Comparison of ENCODE assay signal across 1 cellular context in genomic region chr11:1041936-1042608, GRCh38.
TF ChIP-seq lines count a peak whose summit lies in the region.

No MANE protein-coding gene starts in this region.

TF ChIP-seq in K562, 482 proteins besides CTCF, POLR2A, EP300 and RAD21 (continued from another document and continues in another):
- TF ChIP-seq ZNF197 (CRISPR knock-in tag; IDR thresholded peaks at IDR 0.05; ENCODE audit: low read depth) (no peak), BCOR (IDR thresholded peaks at IDR 0.05) (no peak), TBL1XR1 (IDR thresholded peaks at IDR 0.05; ENCODE audit: low read length in 2 of 2) (no peak), SIX5 (IDR thresholded peaks at IDR 0.05; ENCODE audit: borderline replicate concordance in 1 of 2, insufficient read depth in 1 of 2, low read depth in 1 of 2, low read length in 2 of 2) (no peak), ZSCAN29 (IDR thresholded peaks at IDR 0.05) (no peak), HBP1 (CRISPR knock-in tag; IDR thresholded peaks at IDR 0.05) (no peak), SIRT6 (IDR thresholded peaks at IDR 0.05; ENCODE audit: low read depth, low read length) (no peak), ETV1 (tag; conservative IDR thresholded peaks at IDR 0.05; ENCODE audit: low read depth) (peak; percentile 51), SFPQ (IDR thresholded peaks at IDR 0.05; ENCODE audit: low read depth, low read length) (no peak), CHD7 (IDR thresholded peaks at IDR 0.05; ENCODE audit: low read depth, low read length) (no peak), CBX8 (IDR thresholded peaks at IDR 0.05; ENCODE audit: borderline replicate concordance, extremely low read depth, low read depth, low read length, poor library complexity, severe bottlenecking) (no peak), CTCFL (IDR thresholded peaks at IDR 0.05; ENCODE audit: borderline replicate concordance, insufficient read depth, low read depth, low read length, poor library complexity, severe bottlenecking) (no peak), SAFB2 (IDR thresholded peaks at IDR 0.05; ENCODE audit: borderline replicate concordance, low read depth, low read length, severe bottlenecking) (no peak), FOS (IDR thresholded peaks at IDR 0.05; ENCODE audit: extremely low read depth, insufficient read length) (no peak), GATAD2B (IDR thresholded peaks at IDR 0.05; ENCODE audit: borderline replicate concordance) (no peak), EGR1 (conservative IDR thresholded peaks at IDR 0.05) (no peak), NONO (IDR thresholded peaks at IDR 0.05; ENCODE audit: low read depth in 2 of 2, low read length in 1 of 2) (no peak), VEZF1 (CRISPR knock-in tag; IDR thresholded peaks at IDR 0.05) (peak; percentile 61), ZNF766 (CRISPR knock-in tag; conservative IDR thresholded peaks at IDR 0.05) (no peak), RB1 (IDR thresholded peaks at IDR 0.05; ENCODE audit: low read depth) (no peak), ZNF512 (tag; IDR thresholded peaks at IDR 0.05) (no peak), MTF1 (CRISPR knock-in tag; IDR thresholded peaks at IDR 0.05; ENCODE audit: borderline replicate concordance) (no peak), RBM34 (IDR thresholded peaks at IDR 0.05; ENCODE audit: borderline replicate concordance, insufficient read depth, low read length) (no peak), NKRF (IDR thresholded peaks at IDR 0.05; ENCODE audit: borderline replicate concordance) (no peak), ZKSCAN1 (IDR thresholded peaks at IDR 0.05; ENCODE audit: low read depth, low read length) (no peak), PATZ1 (CRISPR knock-in tag; IDR thresholded peaks at IDR 0.05; ENCODE audit: borderline replicate concordance) (no peak)
